In the genomic region with DNA sequence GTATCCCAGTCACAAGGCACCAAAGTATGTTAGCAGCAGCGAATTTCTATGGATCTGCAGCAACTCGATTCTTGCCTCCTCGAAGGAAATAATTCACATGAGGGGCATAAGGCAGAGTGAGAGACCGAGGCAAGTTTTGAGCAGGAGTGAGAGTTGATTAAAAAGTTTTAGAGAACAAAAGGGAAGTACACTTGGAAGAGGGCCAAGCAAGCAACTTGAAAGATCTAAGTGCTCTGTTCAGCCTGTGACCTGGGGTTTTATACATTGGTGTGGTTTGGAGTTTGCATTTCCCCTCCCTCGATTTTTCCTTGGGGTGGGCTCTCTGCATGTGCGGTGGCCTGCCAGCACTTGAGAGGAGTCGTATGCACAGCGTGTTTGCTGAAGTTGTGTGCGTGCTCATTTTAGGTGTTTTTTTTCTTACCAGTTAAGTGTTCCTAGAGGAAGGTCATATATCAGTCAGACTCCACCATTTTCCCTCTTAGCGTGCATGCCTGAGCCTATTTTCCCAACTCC, we compare ENCODE assay signal across 12 cellular contexts.
DNase-seq lines count a peak whose midpoint lies in the region; ATAC-seq and TF ChIP-seq lines count a peak whose summit lies in the region.
"Had no signal": no experiment of that assay in that cellular context is flagged by ENCODE, and none has a peak within 500 bp of the region (broad histone marks: within the 10 kb centered on the region; RNA-seq: fewer than 3 reads in every experiment).

No MANE protein-coding gene starts in this region.

- DNase-seq in SIG-M5 (lab: John Stamatoyannopoulos, UW) (peak; percentile 2), SIG-M5 treated with dmso at 0.1 percent for 504 hours (lab: John Stamatoyannopoulos, UW; ENCODE audit: unreplicated experiment) (no peak), progenitor cell of endocrine pancreas (ENCODE audit: low spot score, unreplicated experiment) (no peak), DMS 273 (lab: John Stamatoyannopoulos, UW; ENCODE audit: unreplicated experiment) (no peak), 8988T (no peak), cerebellar nuclear complex (lab: John Stamatoyannopoulos, UW) (no peak)
- DNase-seq: activated CD8-positive, alpha-beta T cell treated with anti-CD3 and anti-CD28 coated beads for 36 hours; amygdala; NCI-H1092 had no signal

- no peaks in the 10 kb centered on the region for H3K27me3 ChIP-seq in Loucy (ENCODE audit: insufficient read depth, low read length, poor library complexity, severe bottlenecking)

- no peaks in the 10 kb centered on the region for H3K4me1 ChIP-seq in Loucy (ENCODE audit: insufficient read depth, low read length, poor library complexity, severe bottlenecking)

- H3K27me3 Mint-ChIP-seq in progenitor cell of endocrine pancreas: no peaks in the 10 kb centered on the region
- H3K27me3 Mint-ChIP-seq: activated CD8-positive, alpha-beta T cell treated with anti-CD3 and anti-CD28 coated beads for 36 hours had no signal

- TF ChIP-seq CTCF in Loucy (conservative IDR thresholded peaks at IDR 0.05; ENCODE audit: low read length) (no peak), progenitor cell of endocrine pancreas (IDR thresholded peaks at IDR 0.05; ENCODE audit: unreplicated experiment) (no peak)

- peak overlapping the region; percentile 29 for H3K4me3 ChIP-seq in Loucy (ENCODE audit: low read length, poor library complexity, severe bottlenecking)
- H3K4me3 ChIP-seq: lung had no signal

- no peaks in the 10 kb centered on the region for H3K9me2 ChIP-seq in Loucy (replicated peaks; ENCODE audit: low read depth, low read length)

- peak overlapping the region; percentile 33 for H3K27ac Mint-ChIP-seq in progenitor cell of endocrine pancreas
- H3K27ac Mint-ChIP-seq: activated CD8-positive, alpha-beta T cell treated with anti-CD3 and anti-CD28 coated beads for 36 hours had no signal

- peaks cover 22% of the 10 kb centered on the region for H3K4me1 Mint-ChIP-seq in progenitor cell of endocrine pancreas (ENCODE audit: low read depth)

- H3K79me2 ChIP-seq in Loucy (ENCODE audit: insufficient read depth, low read length): no peaks in the 10 kb centered on the region

- H2AFZ ChIP-seq in Loucy (ENCODE audit: low read length): no peak overlapping the region; the same call in 1 of the 2 replicates

- no peak overlapping the region for H3K9ac ChIP-seq in Loucy (ENCODE audit: low read depth, low read length, poor library complexity, severe bottlenecking)

- H3K4me3 Mint-ChIP-seq in progenitor cell of endocrine pancreas (ENCODE audit: low read depth): no peak overlapping the region
- H3K4me3 Mint-ChIP-seq: activated CD8-positive, alpha-beta T cell treated with anti-CD3 and anti-CD28 coated beads for 36 hours had no signal

- H3K9me3 Mint-ChIP-seq in progenitor cell of endocrine pancreas (ENCODE audit: low read depth): peaks cover 9% of the 10 kb centered on the region

- H3K36me3 ChIP-seq in Loucy (ENCODE audit: insufficient read depth, low read length): no peaks in the 10 kb centered on the region

- H3K36me3 Mint-ChIP-seq in progenitor cell of endocrine pancreas (ENCODE audit: insufficient read depth): no peaks in the 10 kb centered on the region

- H3K9me3 ChIP-seq in Loucy (ENCODE audit: insufficient read depth, low read depth, low read length): no peaks in the 10 kb centered on the region

- peak; percentile 55 for ATAC-seq in HG02678 (IDR thresholded peaks at IDR 0.05; ENCODE audit: unreplicated experiment)
- ATAC-seq: activated CD8-positive, alpha-beta T cell treated with anti-CD3 and anti-CD28 coated beads for 36 hours had no signal

- H4K20me1 ChIP-seq in Loucy (ENCODE audit: insufficient read depth, low read length, poor library complexity, severe bottlenecking): no peaks in the 10 kb centered on the region

- no peaks in the 10 kb centered on the region for H3F3A ChIP-seq in Loucy (ENCODE audit: low read depth)

- H3K4me2 ChIP-seq in Loucy (ENCODE audit: low read depth, low read length, poor library complexity, severe bottlenecking): peak overlapping the region; percentile 31
